Comparison of ENCODE assay signal across 14 cellular contexts in the genomic region with DNA sequence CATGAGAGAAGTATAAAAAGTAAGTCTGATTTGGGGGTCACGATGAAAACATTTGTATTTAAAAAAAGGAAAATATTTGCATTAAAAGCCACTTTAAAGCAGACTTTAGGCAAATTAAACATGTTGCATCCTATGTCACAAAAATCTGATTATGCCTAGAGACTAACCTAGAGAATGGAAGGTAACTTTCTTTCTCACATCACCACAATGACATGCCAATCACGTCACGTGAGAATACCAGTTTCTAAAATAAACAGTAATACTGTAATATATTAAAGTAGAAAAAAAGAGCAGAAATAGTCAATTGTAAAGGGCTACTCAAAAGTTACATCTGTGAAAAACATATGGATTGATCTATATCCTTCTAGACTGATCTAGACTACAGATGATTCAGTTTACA. TPM values are rescaled to one million over a fixed set of nuclear protein-coding genes. Genes with fewer than 3 reads are reported as not detected.
DNase-seq lines count a peak whose midpoint lies in the region; ATAC-seq and TF ChIP-seq lines count a peak whose summit lies in the region.
"Had no signal": no experiment of that assay in that cellular context is flagged by ENCODE, and none has a peak within 500 bp of the region (broad histone marks: within the 10 kb centered on the region; RNA-seq: fewer than 3 reads in every experiment).

No MANE protein-coding gene starts in this region.

- no peak for TF ChIP-seq RAD21 in IMR-90 (IDR thresholded peaks at IDR 0.05; ENCODE audit: low read length)

- no peak overlapping the region for H2AK5ac ChIP-seq in IMR-90 (ENCODE audit: low read depth, low read length)

- no peaks in the 10 kb centered on the region for H3K9me3 ChIP-seq in BLaER1 treated with 17β-estradiol and CSF1 and Interleukin-3, amounts not matched to agents 10 nM and 100 nM (replicated peaks in 1 of 11)
- H3K9me3 ChIP-seq in IMR-90 (ENCODE audit: control insufficient read depth, insufficient read depth, low read length) (no peaks in the 10 kb centered on the region), prostate gland (no peaks in the 10 kb centered on the region)
- H3K9me3 ChIP-seq: gastrocnemius medialis had no signal

- H3K4ac ChIP-seq in IMR-90 (ENCODE audit: low read depth, low read length), result no peak overlapping the region

- H3K27me3 ChIP-seq in BLaER1 treated with 17β-estradiol and CSF1 and Interleukin-3, amounts not matched to agents 10 nM and 100 nM, result no peaks in the 10 kb centered on the region
- H3K27me3 ChIP-seq in IMR-90 (ENCODE audit: control insufficient read depth, insufficient read depth, low read length), result no peaks in the 10 kb centered on the region
- H3K27me3 ChIP-seq in prostate gland (replicated peaks; ENCODE audit: insufficient read depth), result no peaks in the 10 kb centered on the region
- H3K27me3 ChIP-seq: gastrocnemius medialis had no signal

- WGBS in IMR-90 (ENCODE audit: extremely low coverage in 2 of 2, insufficient read length in 1 of 2), 2 experiments, result no CpG with 5 or more reads among the region's 3 CpGs
- 52% methylated on average over 3 of the region's 3 CpGs for WGBS in prostate gland

- peaks cover 10% of the 10 kb centered on the region for H3K9me1 ChIP-seq in IMR-90 (ENCODE audit: insufficient read depth, low read length)

- in situ Hi-C loops in IMR-90 (cut with MboI; ENCODE audit: low sequenced_read_pairs), result loop anchor here (10.0 to 25.0 kb wide), 2 partner anchors 154 to 1049 kb away; no protein-coding TSS in a partner anchor

- intact Hi-C loops in IMR-90 (cut with micrococcal nuclease) (loop anchor here (5.0 to 10.0 kb wide), 3 partner anchors 129 to 864 kb away; no protein-coding TSS in a partner anchor), prostate gland (cut with DNase I) (no loop called here)

- H2BK120ac ChIP-seq in IMR-90 (ENCODE audit: low read depth, low read length), result no peak overlapping the region

- TF ChIP-seq POLR2A in IMR-90 (IDR thresholded peaks at IDR 0.05; ENCODE audit: low read depth, low read length), result no peak
- no peak for TF ChIP-seq POLR2A in prostate gland (IDR thresholded peaks at IDR 0.05)

- H3K36me3 Mint-ChIP-seq in chondrocyte (ENCODE audit: low read depth), result no peaks in the 10 kb centered on the region
- peaks cover 0 to 7% (median 2%) of the 10 kb centered on the region in 3 donors for H3K36me3 Mint-ChIP-seq in naive thymus-derived CD8-positive, alpha-beta T cell
- H3K36me3 Mint-ChIP-seq: WTC11 had no signal

- POLR2A ChIA-PET in IMR-90 (lab: Charles Lee; ENCODE audit: unreplicated experiment), result no interaction called here
- POLR2A ChIA-PET in naive thymus-derived CD8-positive, alpha-beta T cell (lab: Charles Lee), result no interaction called here

- H3K56ac ChIP-seq in IMR-90 (ENCODE audit: extremely low read depth, insufficient read depth, low read length), result no peak overlapping the region

- BruUV-seq in IMR-90 (replicated peaks; lab: Mats Ljungman, UMichigan), result no TSS peak

- peak overlapping the region in 1 of 11 experiments; percentile 14; a peak in 1 of 22 replicates for H3K9ac ChIP-seq in BLaER1 treated with 17β-estradiol and CSF1 and Interleukin-3, amounts not matched to agents 10 nM and 100 nM
- H3K9ac ChIP-seq in IMR-90 (ENCODE audit: low read depth, low read length), result no peak overlapping the region

- TF ChIP-seq CTCF in IMR-90 (conservative IDR thresholded peaks at IDR 0.05; ENCODE audit: low read depth, low read length), result no peak
- TF ChIP-seq CTCF in chondrocyte (IDR thresholded peaks at IDR 0.05), result no peak
- TF ChIP-seq CTCF in prostate gland (IDR thresholded peaks at IDR 0.05), result no peak

- no peak overlapping the region for H2BK20ac ChIP-seq in IMR-90 (ENCODE audit: low read depth, low read length)

- no peak overlapping the region for H3K18ac ChIP-seq in IMR-90 (ENCODE audit: low read depth, low read length)

- H3K79me1 ChIP-seq in IMR-90 (ENCODE audit: low read depth in 1 of 2, low read length in 2 of 2), result peaks cover 5 to 44% of the 10 kb centered on the region in 2 experiments; a peak in 3 of 4 replicates

- H3K4me2 ChIP-seq in BLaER1 treated with 17β-estradiol and CSF1 and Interleukin-3, amounts not matched to agents 10 nM and 100 nM, result peak overlapping the region; percentile 59 to 98 (median 87); a peak in 18 of 22 replicates
- peak overlapping the region; percentile 90 for H3K4me2 ChIP-seq in IMR-90 (ENCODE audit: low read depth, low read length)

- ATAC-seq in IMR-90 (ENCODE audit: low read depth) (no peak), HG03175 (IDR thresholded peaks at IDR 0.05; ENCODE audit: unreplicated experiment) (no peak)
- ATAC-seq in naive thymus-derived CD8-positive, alpha-beta T cell, result no peak
- ATAC-seq: gastrocnemius medialis, WTC11 had no signal

- H3K4me3 ChIP-seq in BLaER1 treated with 17β-estradiol and CSF1 and Interleukin-3, amounts not matched to agents 10 nM and 100 nM, result peak overlapping the region in 4 of 10 experiments; percentile 13 to 92 (median 80); a peak in 3 of 20 replicates
- H3K4me3 ChIP-seq in IMR-90 (ENCODE audit: insufficient read depth, low read depth, low read length), result no peak overlapping the region
- no peak overlapping the region for H3K4me3 ChIP-seq in prostate gland

- H2BK15ac ChIP-seq in IMR-90 (ENCODE audit: low read depth, low read length), result no peak overlapping the region

- H4K20me1 ChIP-seq in BLaER1 treated with 17β-estradiol and CSF1 and Interleukin-3, amounts not matched to agents 10 nM and 100 nM, result peaks cover 53 to 73% (median 70%) of the 10 kb centered on the region in 11 experiments
- peaks cover 64% of the 10 kb centered on the region; the same call in 1 of the 2 replicates for H4K20me1 ChIP-seq in IMR-90 (ENCODE audit: insufficient read depth, low read length)

- peaks cover 74% of the 10 kb centered on the region for H3K4me1 Mint-ChIP-seq in chondrocyte (ENCODE audit: low read depth)
- peaks cover 38 to 79% (median 73%) of the 10 kb centered on the region in 4 donors for H3K4me1 Mint-ChIP-seq in naive thymus-derived CD8-positive, alpha-beta T cell

- dilution Hi-C loops in IMR-90 (cut with HindIII; ENCODE audit: low sequenced_read_pairs, unreplicated experiment), result no loop called here

- H3K27me3 Mint-ChIP-seq in chondrocyte (ENCODE audit: low read depth), result no peaks in the 10 kb centered on the region
- no peaks in the 10 kb centered on the region for H3K27me3 Mint-ChIP-seq in naive thymus-derived CD8-positive, alpha-beta T cell

- no peak overlapping the region for H2AFZ ChIP-seq in IMR-90 (replicated peaks; ENCODE audit: low read length, poor library complexity)

- H4K5ac ChIP-seq in IMR-90 (ENCODE audit: low read depth, low read length), result no peak overlapping the region

- H2AK9ac ChIP-seq in IMR-90 (replicated peaks; ENCODE audit: low read depth, low read length, poor library complexity), result no peak overlapping the region

- no peak overlapping the region for H3K27ac ChIP-seq in BLaER1 treated with 17β-estradiol and CSF1 and Interleukin-3, amounts not matched to agents 10 nM and 100 nM
- H3K27ac ChIP-seq in IMR-90 (ENCODE audit: insufficient read depth, low read length) (no peak overlapping the region), prostate gland (no peak overlapping the region)
- H3K27ac ChIP-seq: gastrocnemius medialis had no signal

- H3K9me3 Mint-ChIP-seq in chondrocyte (ENCODE audit: low read depth), result no peaks in the 10 kb centered on the region
- H3K9me3 Mint-ChIP-seq in naive thymus-derived CD8-positive, alpha-beta T cell, result no peaks in the 10 kb centered on the region
- H3K9me3 Mint-ChIP-seq: WTC11 had no signal

- CTCF ChIA-PET in IMR-90 (lab: Yijun Ruan, JAX), result interaction anchor here (0.6 kb wide), 1 partner anchor 352 kb away, joined by 3 read pairs; no protein-coding TSS in a partner anchor

- peaks cover 0 to 9% (median 0%) of the 10 kb centered on the region in 11 experiments; a peak in 2 of 22 replicates for H3K36me3 ChIP-seq in BLaER1 treated with 17β-estradiol and CSF1 and Interleukin-3, amounts not matched to agents 10 nM and 100 nM
- H3K36me3 ChIP-seq in IMR-90 (ENCODE audit: control insufficient read depth, insufficient read depth, low read length) (no peaks in the 10 kb centered on the region), prostate gland (no peaks in the 10 kb centered on the region)
- H3K36me3 ChIP-seq: gastrocnemius medialis had no signal

- DNase-seq in IMR-90, result no peak
- DNase-seq in chondrocyte (ENCODE audit: low spot score), result no peak
- no peak for DNase-seq in naive thymus-derived CD8-positive, alpha-beta T cell
- DNase-seq in NCI-H1092 (lab: John Stamatoyannopoulos, UW), result no peak
- no peak for DNase-seq in prostate gland (ENCODE audit: low spot score)
- DNase-seq in stimulated activated CD4-positive, alpha-beta T cell treated with anti-CD3 and anti-CD28 coated beads, Interleukin-2, amount 100 ng/mL, for 24 hours, result no peak
- DNase-seq: gastrocnemius medialis, NCI-H1048, NCI-H526 had no signal

- H3K23ac ChIP-seq in IMR-90 (ENCODE audit: low read depth, low read length), result no peak overlapping the region

- H3K14ac ChIP-seq in IMR-90 (replicated peaks; ENCODE audit: low read depth, low read length), result no peak overlapping the region

- no peak overlapping the region for H2BK5ac ChIP-seq in IMR-90 (ENCODE audit: low read depth, low read length, poor library complexity, severe bottlenecking)

- H3K27ac Mint-ChIP-seq in chondrocyte (ENCODE audit: unreplicated experiment), result no peak overlapping the region
- peak overlapping the region in 7 of 10 donors; percentile 24 to 98 (median 70) for H3K27ac Mint-ChIP-seq in naive thymus-derived CD8-positive, alpha-beta T cell
- H3K27ac Mint-ChIP-seq: WTC11 had no signal

- H3K4me3 Mint-ChIP-seq in chondrocyte (ENCODE audit: unreplicated experiment), result peak overlapping the region; percentile 55
- H3K4me3 Mint-ChIP-seq in naive thymus-derived CD8-positive, alpha-beta T cell, result peak overlapping the region; percentile 47 to 98 (median 78)

- peaks cover 46 to 83% (median 75%) of the 10 kb centered on the region in 10 experiments for H3K4me1 ChIP-seq in BLaER1 treated with 17β-estradiol and CSF1 and Interleukin-3, amounts not matched to agents 10 nM and 100 nM
- H3K4me1 ChIP-seq in IMR-90 (ENCODE audit: control insufficient read depth, insufficient read depth, low read length) (peaks cover 11% of the 10 kb centered on the region), prostate gland (replicated peaks) (no peaks in the 10 kb centered on the region)

- H4K8ac ChIP-seq in IMR-90 (ENCODE audit: low read depth in 2 of 2, low read length in 2 of 2), result no peak overlapping the region

- no peak overlapping the region for H4K91ac ChIP-seq in IMR-90 (ENCODE audit: insufficient read depth, low read depth, low read length)

RNA-seq across cellular contexts. Expression of a gene that starts 3.3 kb away (rescaled TPM):
- total RNA-seq in IMR-90 (2012; rRNA removed) (26.3 and 65.0 TPM in 2 replicates), chondrocyte (31.3 to 38.5 TPM (median 36.1 TPM) in 3 replicates), prostate gland (10 to 100 TPM; 38.7 to 84.8 TPM)
- 18.8 and 20.4 TPM in 2 replicates for polyA plus RNA-seq in IMR-90 (2012; rRNA removed)
- 25.1 and 34.5 TPM in 2 replicates for polyA plus RNA-seq in IMR-90 (2012; cell fraction: cytosol; rRNA removed)
- polyA plus RNA-seq in IMR-90 (2012; cell fraction: nucleus; rRNA removed; ENCODE audit: low replicate concordance), result 13.2 and 17.0 TPM in 2 replicates
- 10 to 100 TPM; 49.4 to 49.5 TPM for total RNA-seq in naive thymus-derived CD8-positive, alpha-beta T cell
- polyA plus RNA-seq in naive thymus-derived CD8-positive, alpha-beta T cell, result 10 to 100 TPM; 51.7 to 70.5 (median 53.7) TPM

RNA-seq across cellular contexts. Expression of a gene that starts 38.9 kb away (rescaled TPM):
- total RNA-seq in IMR-90 (2012; rRNA removed) (not detected in 2 replicates), chondrocyte (not detected in 3 replicates), prostate gland (not detected)
- not detected in 2 replicates for polyA plus RNA-seq in IMR-90 (2012; rRNA removed)
- 0.03 TPM in 1 of 2 replicates, not detected in the other for polyA plus RNA-seq in IMR-90 (2012; cell fraction: cytosol; rRNA removed)
- not detected in 2 replicates for polyA plus RNA-seq in IMR-90 (2012; cell fraction: nucleus; rRNA removed; ENCODE audit: low replicate concordance)
- not detected for total RNA-seq in naive thymus-derived CD8-positive, alpha-beta T cell
- polyA plus RNA-seq in naive thymus-derived CD8-positive, alpha-beta T cell, result not detected
- total RNA-seq: cerebellum, gastrocnemius medialis, kidney epithelial cell, WTC11 had no signal
